In genomic region chr4:168648929-168649328, GRCh38 we compare ENCODE assay signal across 12 cellular contexts.
DNase-seq lines count a peak whose midpoint lies in the region; ATAC-seq and TF ChIP-seq lines count a peak whose summit lies in the region.
"Had no signal": no experiment of that assay in that cellular context is flagged by ENCODE, and none has a peak within 500 bp of the region (broad histone marks: within the 10 kb centered on the region; RNA-seq: fewer than 3 reads in every experiment).

No MANE protein-coding gene starts in this region.

- no peaks in the 10 kb centered on the region for H3K9me3 ChIP-seq in heart right ventricle

- ATAC-seq in GM19455 (IDR thresholded peaks at IDR 0.05; ENCODE audit: unreplicated experiment), result no peak
- no peak for ATAC-seq in heart right ventricle
- ATAC-seq in GM21576 (IDR thresholded peaks at IDR 0.05; ENCODE audit: unreplicated experiment), result no peak

- intact Hi-C loops in heart right ventricle (cut with DNase I), result no loop called here

- peaks cover 0 to 67% (median 29%) of the 10 kb centered on the region in 9 donors for H3K4me1 ChIP-seq in heart right ventricle

- H3K27ac ChIP-seq in heart right ventricle (no peak overlapping the region), substantia nigra (ENCODE audit: low read depth, low read length, poor library complexity, severe bottlenecking) (no peak overlapping the region)

- no peaks in the 10 kb centered on the region for H3K36me3 Mint-ChIP-seq in HFFc6 (ENCODE audit: low read depth)
- H3K36me3 Mint-ChIP-seq: activated naive CD8-positive, alpha-beta T cell treated with anti-CD3 and anti-CD28 coated beads for 36 hours had no signal

- TF ChIP-seq CTCF in HFFc6 (IDR thresholded peaks at IDR 0.05) (no peak), heart right ventricle (IDR thresholded peaks at IDR 0.05) (no peak)

- DNase-seq in HFFc6, result peak; percentile 81
- DNase-seq in amniotic epithelial cell (ENCODE audit: low read depth), result peak; percentile 75
- DNase-seq in foreskin melanocyte, result peak; percentile 24
- DNase-seq in stromal cell of bone marrow (ENCODE audit: low read depth), result peak; percentile 62
- no peak for DNase-seq in heart right ventricle
- no peak for DNase-seq in substantia nigra (lab: John Stamatoyannopoulos, UW)
- DNase-seq: activated B cell treated with CpG ODN at 0.5 μM for 24 hours; activated naive CD8-positive, alpha-beta T cell treated with anti-CD3 and anti-CD28 coated beads for 36 hours; NCI-H2107; NK-92 treated with Interleukin-12 subunit alpha and Interleukin-12 subunit beta, amount 100 ng/mL, for 24 hours had no signal

- 36 to 44% methylated on average over 3 of the region's 3 CpGs for WGBS in heart right ventricle, 2 donors

- peaks cover 33% of the 10 kb centered on the region for H3K4me1 Mint-ChIP-seq in HFFc6 (ENCODE audit: low read depth)
- H3K4me1 Mint-ChIP-seq: activated B cell treated with CpG ODN at 0.5 μM for 24 hours; activated naive CD8-positive, alpha-beta T cell treated with anti-CD3 and anti-CD28 coated beads for 36 hours had no signal

- no peaks in the 10 kb centered on the region for H3K27me3 Mint-ChIP-seq in HFFc6 (ENCODE audit: insufficient read depth)

- H3K27me3 ChIP-seq in heart right ventricle, result no peaks in the 10 kb centered on the region

- H3K36me3 ChIP-seq in heart right ventricle, result no peaks in the 10 kb centered on the region

- H3K9me3 Mint-ChIP-seq in HFFc6, result no peaks in the 10 kb centered on the region
- H3K9me3 Mint-ChIP-seq: activated B cell treated with CpG ODN at 0.5 μM for 24 hours; activated naive CD8-positive, alpha-beta T cell treated with anti-CD3 and anti-CD28 coated beads for 36 hours had no signal

- peak overlapping the region; percentile 35 for H3K27ac Mint-ChIP-seq in HFFc6
- H3K27ac Mint-ChIP-seq: activated B cell treated with CpG ODN at 0.5 μM for 24 hours; activated naive CD8-positive, alpha-beta T cell treated with anti-CD3 and anti-CD28 coated beads for 36 hours had no signal

- H3K4me3 Mint-ChIP-seq in HFFc6, result no peak overlapping the region
- H3K4me3 Mint-ChIP-seq: activated B cell treated with CpG ODN at 0.5 μM for 24 hours; activated naive CD8-positive, alpha-beta T cell treated with anti-CD3 and anti-CD28 coated beads for 36 hours had no signal

- no peak overlapping the region for H3K4me3 ChIP-seq in heart right ventricle

Comparison
In these comparisons a context has a peak if more than half of its experiments do, and no peak if none do; other contexts are left out.
1. DNase-seq: peak in HFFc6 (single experiment), amniotic epithelial cell (single experiment), foreskin melanocyte (single experiment) and stromal cell of bone marrow (single experiment); none in heart right ventricle (0 of 2) and substantia nigra (0 of 49).